In genomic region chr5:100562821-100563220, GRCh38 we compare ENCODE assay signal across 21 cellular contexts. TPM values are rescaled to one million over a fixed set of nuclear protein-coding genes. Genes with fewer than 3 reads are reported as not detected.
DNase-seq lines count a peak whose midpoint lies in the region; ATAC-seq, FAIRE-seq and TF ChIP-seq lines count a peak whose summit lies in the region.
"Had no signal": no experiment of that assay in that cellular context is flagged by ENCODE, and none has a peak within 500 bp of the region (broad histone marks: within the 10 kb centered on the region; RNA-seq: fewer than 3 reads in every experiment).

No MANE protein-coding gene starts in this region.

- POLR2A ChIA-PET in A549 (lab: Yijun Ruan, JAX): no interaction called here

- no peaks in the 10 kb centered on the region for H3K9me3 ChIP-seq in A549
- H3K9me3 ChIP-seq: BE2C had no signal

- peaks cover 24% of the 10 kb centered on the region for H3K36me3 Mint-ChIP-seq in osteocyte (ENCODE audit: unreplicated experiment)

- TF ChIP-seq POLR2A in A549 (IDR thresholded peaks at IDR 0.05; ENCODE audit: low read length): no peak

- peak; percentile 24 for DNase-seq in NCI-H510A treated with DMSO at 0.1 percent for 48 hours (lab: John Stamatoyannopoulos, UW)
- DNase-seq in NCI-H510A (lab: John Stamatoyannopoulos, UW): no peak
- no peak for DNase-seq in A549 (ENCODE audit: low read depth in 1 of 2, low spot score in 1 of 2)
- DNase-seq in LNCaP clone FGC (ENCODE audit: low read depth): peak; percentile 83
- DNase-seq in osteocyte (ENCODE audit: extremely low spot score, unreplicated experiment): no peak
- DNase-seq in cardiac septum (ENCODE audit: low spot score): no peak
- DNase-seq in AML-193 (lab: John Stamatoyannopoulos, UW): no peak
- DNase-seq: 8988T; BE2C; C1 segment of cervical spinal cord; CD4-positive, CD25-positive, alpha-beta regulatory T cell; CD8-positive, alpha-beta memory T cell; COR-L47; DMS 273 treated with DMSO at 0.1 percent for 48 hours; DND-41; EL; H9 had no signal

- TF ChIP-seq EP300 in A549 (IDR thresholded peaks at IDR 0.05): no peak

- no peaks in the 10 kb centered on the region for H3K4me1 ChIP-seq in A549
- H3K4me1 ChIP-seq: BE2C had no signal

- FAIRE-seq in A549 (lab: Jason Lieb, UNC): no peak
- FAIRE-seq: GM12878, GM19239, H1 had no signal

- H3K27ac Mint-ChIP-seq in osteocyte (ENCODE audit: unreplicated experiment): peak overlapping the region; percentile 2
- H3K27ac Mint-ChIP-seq: H9, IgD-negative memory B cell had no signal

- H3K4me2 ChIP-seq in A549: no peak overlapping the region

- no peak overlapping the region for H3K27ac ChIP-seq in A549

- no peaks in the 10 kb centered on the region for H3K27me3 Mint-ChIP-seq in osteocyte (ENCODE audit: unreplicated experiment)
- H3K27me3 Mint-ChIP-seq: CD4-positive, CD25-positive, alpha-beta regulatory T cell; CD8-positive, alpha-beta memory T cell; IgD-negative memory B cell had no signal

- intact Hi-C loops in cardiac septum (cut with DNase I): no loop called here

- ATAC-seq in A549: no peak
- ATAC-seq: GM12878 had no signal

- CTCF ChIA-PET in A549 (lab: Yijun Ruan, JAX): no interaction called here

- no peak for TF ChIP-seq RAD21 in A549 (conservative IDR thresholded peaks at IDR 0.05 in 1 of 2, IDR thresholded peaks at IDR 0.05 in 1 of 2)

- H3K4me1 Mint-ChIP-seq in osteocyte (ENCODE audit: unreplicated experiment): peaks cover 15% of the 10 kb centered on the region

- no peak overlapping the region for H3K4me3 ChIP-seq in A549
- no peak overlapping the region for H3K4me3 ChIP-seq in LNCaP clone FGC (ENCODE audit: low read depth, low read length)
- H3K4me3 ChIP-seq: GM12878 had no signal

- H3K9me3 Mint-ChIP-seq in osteocyte (ENCODE audit: unreplicated experiment): peaks cover 17% of the 10 kb centered on the region
- H3K9me3 Mint-ChIP-seq: H9, IgD-negative memory B cell had no signal

- TF ChIP-seq CTCF in A549 (IDR thresholded peaks at IDR 0.05) (no peak), LNCaP clone FGC (IDR thresholded peaks at IDR 0.05; ENCODE audit: control insufficient read depth, extremely low read depth, insufficient read depth) (no peak), osteocyte (IDR thresholded peaks at IDR 0.05) (no peak)

- no peak overlapping the region for H3K4me3 Mint-ChIP-seq in osteocyte (ENCODE audit: unreplicated experiment)
- H3K4me3 Mint-ChIP-seq: CD4-positive, CD25-positive, alpha-beta regulatory T cell; CD8-positive, alpha-beta memory T cell; H9; IgD-negative memory B cell had no signal

TF ChIP-seq in A549, 52 proteins besides CTCF, POLR2A, EP300 and RAD21:
- TF ChIP-seq NR3C1 (IDR thresholded peaks at IDR 0.05) (no peak), MAFK (IDR thresholded peaks at IDR 0.05; ENCODE audit: partially characterized antibody) (peak; percentile 41), HDAC2 (IDR thresholded peaks at IDR 0.05) (no peak)

RNA-seq across cellular contexts. Expression of gene FAM174A, which starts 27.6 kb away (rescaled TPM):
- polyA plus RNA-seq in A549 (2011; rRNA removed): 7.6 and 14.6 TPM in 2 replicates
- 12.2 and 15.6 TPM in 2 replicates for polyA plus RNA-seq in A549 (2012; cell fraction: cytosol; rRNA removed)
- 14.0 and 17.6 TPM in 2 replicates for polyA plus RNA-seq in A549 (2012; cell fraction: nucleus; rRNA removed)
- polyA plus RNA-seq in A549 (2017; fragmentation: RNase III; extraction: RNeasy Plus Mini Kit Qiagen cat#74134 plus additional on column Dnase treatment): 9.6 to 13.8 TPM (median 13.3 TPM) in 3 replicates
- 2.4 and 2.6 TPM in 2 replicates for polyA minus RNA-seq in A549 (2011; rRNA and poly(A)+ RNA removed)
- total RNA-seq in osteocyte: 16.0 and 17.4 TPM in 2 replicates
- total RNA-seq in cardiac septum: 18.6 TPM

Comparison
In these comparisons a context has a peak if more than half of its experiments do, and no peak if none do; other contexts are left out.
1. DNase-seq: peak in NCI-H510A treated with DMSO at 0.1 percent for 48 hours (single experiment) and LNCaP clone FGC (single experiment); none in NCI-H510A (single experiment), A549 (0 of 2), osteocyte (single experiment), cardiac septum (single experiment) and AML-193 (0 of 2).